ENCODE assay signal across 15 cellular contexts in genomic region chr11:72599325-72600117, GRCh38.
A peak's percentile ranks its signal among the peaks of the same experiment; 100 is the strongest.
DNase-seq lines count a peak whose midpoint lies in the region; ATAC-seq, FAIRE-seq and TF ChIP-seq lines count a peak whose summit lies in the region.
"Had no signal": no experiment of that assay in that cellular context is flagged by ENCODE, and none has a peak within 500 bp of the region (broad histone marks: within the 10 kb centered on the region; RNA-seq: fewer than 3 reads in every experiment).

No MANE protein-coding gene starts in this region.

- no TSS peak for BruUV-seq in K562 (replicated peaks; lab: Mats Ljungman, UMichigan)

- ATAC-seq in K562, result peak; percentile 44
- no peak for ATAC-seq in HG02884 (IDR thresholded peaks at IDR 0.05; ENCODE audit: unreplicated experiment)
- ATAC-seq: activated naive CD4-positive, alpha-beta T cell treated with anti-CD3 and anti-CD28 coated beads, Interleukin-2, amount 50 U/mL, for 72 hours had no signal

- peaks cover 5% of the 10 kb centered on the region for H3K9me1 ChIP-seq in K562 (ENCODE audit: control insufficient read depth, insufficient read depth, low read length)

- in situ Hi-C loops in K562 (cut with MboI), result loop anchor here (5.0 kb wide), 1 partner anchor 48 kb away; no protein-coding TSS in a partner anchor

- WGBS in K562 (ENCODE audit: insufficient coverage, low coverage, missing lambda C conversion rate), result 5% methylated on average over 11 of the region's 11 CpGs

- H3K27ac Mint-ChIP-seq in nephron progenitor cell, result peak overlapping the region; percentile 29
- H3K27ac Mint-ChIP-seq in T-helper 2 cell treated with Interferon-gamma antibody and Interleukin-4, amounts not matched to agents 5 μg/mL and 100 μg/mL, for 36 hours, result no peak overlapping the region
- H3K27ac Mint-ChIP-seq: activated naive CD4-positive, alpha-beta T cell treated with anti-CD3 and anti-CD28 coated beads, Interleukin-2, amount 50 U/mL, for 72 hours had no signal

- H3K36me3 Mint-ChIP-seq in nephron progenitor cell (ENCODE audit: low read depth), result no peaks in the 10 kb centered on the region
- H3K36me3 Mint-ChIP-seq in T-helper 2 cell treated with Interferon-gamma antibody and Interleukin-4, amounts not matched to agents 5 μg/mL and 100 μg/mL, for 36 hours (ENCODE audit: low read depth), result no peaks in the 10 kb centered on the region
- H3K36me3 Mint-ChIP-seq: activated naive CD4-positive, alpha-beta T cell treated with anti-CD3 and anti-CD28 coated beads, Interleukin-2, amount 50 U/mL, for 72 hours; CD8-positive, alpha-beta memory T cell had no signal

- POLR2A ChIA-PET in K562 (lab: Yijun Ruan, JAX), result interaction anchor here (0.6 kb wide), 1 partner anchor 11 kb away, joined by 3 read pairs; no protein-coding TSS in a partner anchor

- H3K4me3 ChIP-seq in DOHH2 (ENCODE audit: low read length) (no peak overlapping the region), K562 (no peak overlapping the region)
- H3K4me3 ChIP-seq: Peyer's patch, thyroid gland had no signal

- CTCF ChIA-PET in K562 (lab: Yijun Ruan, JAX; ENCODE audit: low intra/inter-chr PET ratio), result interaction anchor here (0.5 to 2.5 kb wide), 4 partner anchors 10 to 85 kb away, joined by 3 to 8 read pairs (median 5); no protein-coding TSS in a partner anchor

- TF ChIP-seq EP300 in K562 (IDR thresholded peaks at IDR 0.05; ENCODE audit: low read length), result no peak

- H4K20me1 ChIP-seq in DOHH2 (ENCODE audit: control insufficient read depth, insufficient read depth, low read depth, low read length), result peaks cover 3% of the 10 kb centered on the region; the same call in 1 of the 2 replicates
- peaks cover 19% of the 10 kb centered on the region for H4K20me1 ChIP-seq in K562 (replicated peaks; ENCODE audit: control insufficient read depth, insufficient read depth, low read length)

- no peaks in the 10 kb centered on the region for H3K9me3 ChIP-seq in DOHH2 (ENCODE audit: control insufficient read depth, insufficient read depth, low read length)
- no peaks in the 10 kb centered on the region for H3K9me3 ChIP-seq in K562 (replicated peaks; ENCODE audit: control insufficient read depth, insufficient read depth, low read depth, low read length)
- H3K9me3 ChIP-seq: Peyer's patch, thyroid gland had no signal

- no peaks in the 10 kb centered on the region for H3K4me1 ChIP-seq in DOHH2 (ENCODE audit: control insufficient read depth, low read length)
- H3K4me1 ChIP-seq in K562 (replicated peaks in 1 of 2; ENCODE audit: control insufficient read depth in 2 of 2, insufficient read depth in 2 of 2, low read length in 2 of 2), result no peaks in the 10 kb centered on the region
- H3K4me1 ChIP-seq: Peyer's patch, thyroid gland had no signal

- H3K9me2 ChIP-seq in DOHH2 (replicated peaks; ENCODE audit: control insufficient read depth, low read length), result no peaks in the 10 kb centered on the region

- H3K36me3 ChIP-seq in DOHH2 (ENCODE audit: control insufficient read depth, low read length) (no peaks in the 10 kb centered on the region), K562 (ENCODE audit: control insufficient read depth, insufficient read depth, low read length) (no peaks in the 10 kb centered on the region)
- H3K36me3 ChIP-seq: Peyer's patch, thyroid gland had no signal

- no peak for FAIRE-seq in K562 (lab: Jason Lieb, UNC)

- no peaks in the 10 kb centered on the region for H3K9me3 Mint-ChIP-seq in nephron progenitor cell
- H3K9me3 Mint-ChIP-seq in T-helper 2 cell treated with Interferon-gamma antibody and Interleukin-4, amounts not matched to agents 5 μg/mL and 100 μg/mL, for 36 hours, result no peaks in the 10 kb centered on the region
- H3K9me3 Mint-ChIP-seq: activated naive CD4-positive, alpha-beta T cell treated with anti-CD3 and anti-CD28 coated beads, Interleukin-2, amount 50 U/mL, for 72 hours; CD8-positive, alpha-beta memory T cell had no signal

- H3K4me1 Mint-ChIP-seq in nephron progenitor cell, result peaks cover 31% of the 10 kb centered on the region
- no peaks in the 10 kb centered on the region for H3K4me1 Mint-ChIP-seq in T-helper 2 cell treated with Interferon-gamma antibody and Interleukin-4, amounts not matched to agents 5 μg/mL and 100 μg/mL, for 36 hours (ENCODE audit: low read depth)
- H3K4me1 Mint-ChIP-seq: CD8-positive, alpha-beta memory T cell had no signal

- intact Hi-C loops in K562 (cut with micrococcal nuclease), result loop anchor here (2.0 kb wide), 1 partner anchor 43 kb away; no protein-coding TSS in a partner anchor

- H3K4me2 ChIP-seq in DOHH2 (ENCODE audit: low read length) (no peak overlapping the region), K562 (ENCODE audit: insufficient read depth, low read length) (no peak overlapping the region)

- H3K27me3 ChIP-seq in DOHH2 (ENCODE audit: control insufficient read depth, low read length), result peaks cover 6% of the 10 kb centered on the region
- H3K27me3 ChIP-seq in K562 (ENCODE audit: control insufficient read depth in 2 of 2, insufficient read depth in 2 of 2, low read length in 2 of 2), result peaks cover 12 to 61% of the 10 kb centered on the region in 2 experiments; a peak in 4 of 5 replicates
- H3K27me3 ChIP-seq: Peyer's patch, thyroid gland had no signal

- DNase-seq in HT1080 (ENCODE audit: low read depth) (peak; percentile 38), K562 (ENCODE audit: extremely low read depth in 1 of 4, low spot score in 3 of 4) (no peak), nephron progenitor cell (no peak), NCI-H1436 (lab: John Stamatoyannopoulos, UW) (no peak)
- no peak for DNase-seq in T-helper 2 cell treated with Interferon-gamma antibody and Interleukin-4, amounts not matched to agents 5 μg/mL and 100 μg/mL, for 36 hours (ENCODE audit: low spot score)
- DNase-seq: activated CD4-positive, CD25-positive, alpha-beta regulatory T cell; CD8-positive, alpha-beta memory T cell; GF-D8; NCI-H1092 treated with DMSO at 0.1 percent for 48 hours; stimulated activated CD4-positive, alpha-beta T cell treated with anti-CD3 and anti-CD28 coated beads, Interleukin-15, amount 100 ng/mL, for 24 hours had no signal

- no peak for TF ChIP-seq POLR2A in K562 (conservative IDR thresholded peaks at IDR 0.05)

- H3F3A ChIP-seq in DOHH2 (ENCODE audit: control insufficient read depth, insufficient read depth), result no peaks in the 10 kb centered on the region

- H3K27ac ChIP-seq in DOHH2 (ENCODE audit: low read depth, low read length) (no peak overlapping the region), K562 (ENCODE audit: extremely low read depth, low read depth, low read length) (no peak overlapping the region)
- H3K27ac ChIP-seq: Peyer's patch, thyroid gland had no signal

- peaks cover 54% of the 10 kb centered on the region for H3K27me3 Mint-ChIP-seq in nephron progenitor cell (ENCODE audit: low read depth, poor library complexity)
- peaks cover 17% of the 10 kb centered on the region for H3K27me3 Mint-ChIP-seq in T-helper 2 cell treated with Interferon-gamma antibody and Interleukin-4, amounts not matched to agents 5 μg/mL and 100 μg/mL, for 36 hours (ENCODE audit: low read depth)

- H3K79me2 ChIP-seq in DOHH2 (ENCODE audit: control insufficient read depth, low read length), result no peaks in the 10 kb centered on the region
- no peaks in the 10 kb centered on the region for H3K79me2 ChIP-seq in K562 (ENCODE audit: control insufficient read depth, insufficient read depth, low read length)

- no peak for TF ChIP-seq RAD21 in K562 (CRISPR knock-in tag; conservative IDR thresholded peaks at IDR 0.05 in 1 of 2, IDR thresholded peaks at IDR 0.05 in 1 of 2)

- TF ChIP-seq CTCF in DOHH2 (IDR thresholded peaks at IDR 0.05; ENCODE audit: low read depth, low read length, poor library complexity, severe bottlenecking) (peak; percentile 20), K562 (IDR thresholded peaks at IDR 0.05 in 2 of 3, conservative IDR thresholded peaks at IDR 0.05 in 1 of 3; ENCODE audit: insufficient read depth in 2 of 3, low read depth in 1 of 3, low read length in 3 of 3) (peak in 2 of 3 experiments; percentile 8 to 14; a peak in 1 of 6 replicates), nephron progenitor cell (IDR thresholded peaks at IDR 0.05) (no peak)

- no peak overlapping the region for H3K4me3 Mint-ChIP-seq in nephron progenitor cell
- no peak overlapping the region for H3K4me3 Mint-ChIP-seq in T-helper 2 cell treated with Interferon-gamma antibody and Interleukin-4, amounts not matched to agents 5 μg/mL and 100 μg/mL, for 36 hours

- H3K9ac ChIP-seq in K562 (ENCODE audit: insufficient read depth in 1 of 2, low read depth in 2 of 2, low read length in 2 of 2), result no peak overlapping the region; a peak in 1 of 4 replicates

- no peak overlapping the region for H2AFZ ChIP-seq in K562 (ENCODE audit: low read depth, low read length)

TF ChIP-seq in K562, 482 proteins besides CTCF, POLR2A, EP300 and RAD21:
- no peak for TF ChIP-seq LCOR (CRISPR knock-in tag; IDR thresholded peaks at IDR 0.05)
- TF ChIP-seq, protein P1, sequence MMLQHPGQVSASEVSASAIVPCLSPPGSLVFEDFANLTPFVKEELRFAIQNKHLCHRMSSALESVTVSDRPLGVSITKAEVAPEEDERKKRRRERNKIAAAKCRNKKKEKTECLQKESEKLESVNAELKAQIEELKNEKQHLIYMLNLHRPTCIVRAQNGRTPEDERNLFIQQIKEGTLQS (IDR thresholded peaks at IDR 0.05), result peak; percentile 32; the same call in 1 of the 2 replicates
- TF ChIP-seq, protein P1 (CRISPR knock-in tag; conservative IDR thresholded peaks at IDR 0.05), result no peak
- TF ChIP-seq MCM2 (IDR thresholded peaks at IDR 0.05; ENCODE audit: low read depth), result no peak
- peak; percentile 56; the same call in 1 of the 2 replicates for TF ChIP-seq FOSL1 (tag; conservative IDR thresholded peaks at IDR 0.05)
TF ChIP-seq in K562: peak in this region for 2.
